4 cellular contexts compared by ENCODE assay signal in genomic region chr13:97702614-97703013, GRCh38.
A peak's percentile ranks its signal among the peaks of the same experiment; 100 is the strongest.
TF ChIP-seq lines count a peak whose summit lies in the region.

No MANE protein-coding gene starts in this region.

TF ChIP-seq in A549, 52 proteins besides CTCF, POLR2A, EP300 and RAD21:
- TF ChIP-seq MAFK (IDR thresholded peaks at IDR 0.05; ENCODE audit: partially characterized antibody) (peak; percentile 37), RFX5 (IDR thresholded peaks at IDR 0.05) (no peak)

TF ChIP-seq in IMR-90, 13 proteins besides CTCF, POLR2A, EP300 and RAD21:
- TF ChIP-seq BHLHE40 (IDR thresholded peaks at IDR 0.05; ENCODE audit: low read depth, low read length) (no peak), MXI1 (IDR thresholded peaks at IDR 0.05; ENCODE audit: borderline replicate concordance, low read depth, low read length) (no peak), MAFK (IDR thresholded peaks at IDR 0.05; ENCODE audit: low read depth, low read length) (peak; percentile 24; the same call in 1 of the 2 replicates), USF2 (IDR thresholded peaks at IDR 0.05; ENCODE audit: low read depth, low read length) (no peak)
TF ChIP-seq in IMR-90: peak in this region for 1.

TF ChIP-seq in K562, 482 proteins besides CTCF, POLR2A, EP300 and RAD21:
- 0 out of 2 replicates have a peak, but pooled peaks have one; percentile 35 for TF ChIP-seq ZNF316 (IDR thresholded peaks at IDR 0.05)
- peak; percentile 22; the same call in 1 of the 2 replicates for TF ChIP-seq C11orf30 (IDR thresholded peaks at IDR 0.05; ENCODE audit: low read depth)
- no peak for TF ChIP-seq THAP7 (CRISPR knock-in tag; IDR thresholded peaks at IDR 0.05)

TF ChIP-seq in HepG2, 621 proteins besides CTCF, POLR2A, EP300 and RAD21:
- no peak for TF ChIP-seq CC2D1A (CRISPR knock-in tag; IDR thresholded peaks at IDR 0.05)
- peak; percentile 60 to 76 for TF ChIP-seq MAFK (conservative IDR thresholded peaks at IDR 0.05 in 1 of 2, IDR thresholded peaks at IDR 0.05 in 1 of 2; ENCODE audit: low read length in 2 of 2)
- peak; percentile 77 for TF ChIP-seq MAFF (IDR thresholded peaks at IDR 0.05; ENCODE audit: low read depth, low read length)
TF ChIP-seq in HepG2: peak in this region for 2.
